11 cellular contexts compared by ENCODE assay signal in the genomic region with DNA sequence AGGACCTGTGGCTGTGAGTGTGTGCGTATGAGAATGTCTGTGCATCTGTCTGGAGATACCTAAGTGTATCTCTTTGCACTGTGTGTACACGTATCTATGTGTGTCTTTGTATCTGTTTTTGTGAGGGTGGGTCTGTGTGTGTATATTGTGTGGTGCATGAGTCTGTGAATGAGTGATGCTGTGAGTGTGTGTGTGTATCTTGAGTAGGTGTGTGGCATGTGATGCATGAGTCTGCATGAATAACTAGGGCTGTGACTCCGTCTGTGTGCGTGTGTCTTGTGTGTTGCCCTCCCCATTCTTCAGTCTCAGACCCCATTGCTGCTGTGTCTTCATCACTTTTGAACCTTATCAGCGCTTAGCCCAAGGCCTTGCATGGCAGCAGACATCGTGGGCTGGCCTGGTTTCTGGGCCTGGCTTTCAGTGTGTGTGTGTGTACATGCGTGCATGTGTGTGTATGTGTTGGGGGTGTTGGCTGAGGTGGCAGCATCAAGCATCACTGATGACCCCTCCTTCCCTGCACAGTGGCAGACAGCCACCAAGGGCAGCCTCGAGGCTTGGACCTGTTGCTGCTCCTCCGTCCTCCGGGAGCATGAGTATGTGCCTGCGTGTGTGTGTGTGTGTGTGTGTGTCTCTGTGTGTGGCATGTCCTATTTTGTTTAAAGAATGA. TPM values are rescaled to one million over a fixed set of nuclear protein-coding genes. Genes with fewer than 3 reads are reported as not detected.
DNase-seq lines count a peak whose midpoint lies in the region; ATAC-seq, FAIRE-seq and TF ChIP-seq lines count a peak whose summit lies in the region.
"Had no signal": no experiment of that assay in that cellular context is flagged by ENCODE, and none has a peak within 500 bp of the region (broad histone marks: within the 10 kb centered on the region; RNA-seq: fewer than 3 reads in every experiment).

No MANE protein-coding gene starts in this region.

- no peak overlapping the region for H2AFZ ChIP-seq in GM12878 (ENCODE audit: control insufficient read depth, low read depth, low read length)

- no peak overlapping the region for H3K27ac Mint-ChIP-seq in IgD-negative memory B cell

- TF ChIP-seq CTCF in GM12878 (IDR thresholded peaks at IDR 0.05 in 2 of 3, conservative IDR thresholded peaks at IDR 0.05 in 1 of 3; ENCODE audit: control insufficient read depth in 2 of 3, extremely low read depth in 1 of 3, insufficient read depth in 1 of 3, low read depth in 3 of 3, low read length in 3 of 3) = no peak

- BruUV-seq in GM12878 (replicated peaks; lab: Mats Ljungman, UMichigan) = no TSS peak

- no peaks in the 10 kb centered on the region for H3K79me2 ChIP-seq in GM12878 (ENCODE audit: control insufficient read depth, insufficient read depth, low read length)

- no peak for TF ChIP-seq EP300 in GM12878 (IDR thresholded peaks at IDR 0.05; ENCODE audit: borderline replicate concordance in 1 of 2, control insufficient read depth in 1 of 2, low read depth in 2 of 2, low read length in 2 of 2)

- no peak overlapping the region for H3K27ac ChIP-seq in GM12878 (ENCODE audit: control insufficient read depth, insufficient read depth)

- RAD21 ChIA-PET in GM12878 (lab: Charles Lee; ENCODE audit: unreplicated experiment) = no interaction called here

- ATAC-seq in GM12878 = no peak
- peak; percentile 60 for ATAC-seq in sciatic nerve
- no peak for ATAC-seq in GM21360 (IDR thresholded peaks at IDR 0.05; ENCODE audit: unreplicated experiment)
- no peak for ATAC-seq in HG03139 (IDR thresholded peaks at IDR 0.05; ENCODE audit: unreplicated experiment)

- H3K4me1 Mint-ChIP-seq in IgD-negative memory B cell = peaks cover 0 to 6% (median 4%) of the 10 kb centered on the region in 3 donors

- H3K4me1 ChIP-seq in GM12878 (ENCODE audit: control insufficient read depth, insufficient read depth, low read length) (no peaks in the 10 kb centered on the region), iPS-15b (ENCODE audit: control insufficient read depth, insufficient read depth, low read length) (peaks cover 8% of the 10 kb centered on the region)
- H3K4me1 ChIP-seq: Peyer's patch had no signal

- H3K4me3 ChIP-seq in GM12878 = no peak overlapping the region
- H3K4me3 ChIP-seq in iPS-15b (ENCODE audit: low read depth, low read length) = peak overlapping the region; percentile 75

- H3K9me3 Mint-ChIP-seq in IgD-negative memory B cell = no peaks in the 10 kb centered on the region

- no peaks in the 10 kb centered on the region for H4K20me1 ChIP-seq in GM12878 (ENCODE audit: control insufficient read depth, insufficient read depth)

- H3K27me3 ChIP-seq in GM12878 (replicated peaks in 1 of 2; ENCODE audit: control insufficient read depth in 2 of 2, insufficient read depth in 2 of 2, low read length in 1 of 2) = peaks cover 0 to 7% of the 10 kb centered on the region in 2 experiments; a peak in 2 of 4 replicates
- H3K27me3 ChIP-seq in iPS-15b (ENCODE audit: control insufficient read depth, insufficient read depth, low read length) = no peaks in the 10 kb centered on the region
- H3K27me3 ChIP-seq: Peyer's patch had no signal

- no peak for TF ChIP-seq RAD21 in GM12878 (IDR thresholded peaks at IDR 0.05; ENCODE audit: insufficient read depth, low read depth, low read length)

- H3K36me3 ChIP-seq in GM12878 (ENCODE audit: control insufficient read depth in 2 of 2, insufficient read depth in 2 of 2, low read length in 1 of 2) = no peaks in the 10 kb centered on the region
- H3K36me3 ChIP-seq in iPS-15b (ENCODE audit: control insufficient read depth, insufficient read depth, low read length) = no peaks in the 10 kb centered on the region
- H3K36me3 ChIP-seq: Peyer's patch had no signal

- intact Hi-C loops in GM12878 (cut with micrococcal nuclease; ENCODE audit: unreplicated experiment) = no loop called here
- intact Hi-C loops in sciatic nerve (cut with DNase I) = no loop called here

- DNase-seq in GM12878 (ENCODE audit: low read depth, low spot score) (no peak), sciatic nerve (ENCODE audit: low spot score) (peak; percentile 59), EL (no peak), T-helper 9 cell (no peak)
- DNase-seq: activated CD8-positive, alpha-beta memory T cell treated with anti-CD3 and anti-CD28 coated beads for 24 hours; Peyer's patch had no signal

- peak overlapping the region in 3 of 4 donors; percentile 2 to 47 (median 14) for H3K4me3 Mint-ChIP-seq in IgD-negative memory B cell

- 47% methylated on average over 11 of the region's 11 CpGs for WGBS in GM12878 (ENCODE audit: insufficient coverage, insufficient replicate concordance, low lambda C conversion rate, missing lambda C conversion rate)

- H3K9ac ChIP-seq in GM12878 (ENCODE audit: control insufficient read depth, insufficient read depth, low read length) (no peak overlapping the region), iPS-15b (ENCODE audit: low read depth, low read length) (no peak overlapping the region)

- in situ Hi-C loops in GM12878 (cut with MboI) = no loop called here

- H3K36me3 Mint-ChIP-seq in IgD-negative memory B cell = no peaks in the 10 kb centered on the region

- CTCF ChIA-PET in GM12878 (lab: Yijun Ruan, JAX) = interaction anchor here (0.6 to 1.7 kb wide), 2 partner anchors 43 to 334 kb away, joined by 3 read pairs; no protein-coding TSS in a partner anchor

- TF ChIP-seq POLR2A in GM12878 (IDR thresholded peaks at IDR 0.05; ENCODE audit: low read depth, low read length) = no peak

- FAIRE-seq in GM12878 (lab: Jason Lieb, UNC) = no peak

- no peak overlapping the region for H3K4me2 ChIP-seq in GM12878 (ENCODE audit: control insufficient read depth, insufficient read depth)

- H3K27me3 Mint-ChIP-seq in IgD-negative memory B cell = peaks cover 19% of the 10 kb centered on the region

- H3K9me3 ChIP-seq in GM12878 (replicated peaks; ENCODE audit: control insufficient read depth, insufficient read depth, low read length) = no peaks in the 10 kb centered on the region; the same call in 2 of the 3 replicates
- H3K9me3 ChIP-seq in iPS-15b (ENCODE audit: control insufficient read depth, insufficient read depth, low read length) = no peaks in the 10 kb centered on the region

- SMC1A ChIA-PET in GM12878 (lab: Charles Lee; ENCODE audit: uncharacterized antibody, unreplicated experiment) = no interaction called here

- POLR2A ChIA-PET in GM12878 (lab: Charles Lee) = no interaction called here

TF ChIP-seq in GM12878, 131 proteins besides CTCF, POLR2A, EP300 and RAD21 (continues in another document):
- no peak for TF ChIP-seq LARP7 (IDR thresholded peaks at IDR 0.05)
- TF ChIP-seq, protein P1, sequence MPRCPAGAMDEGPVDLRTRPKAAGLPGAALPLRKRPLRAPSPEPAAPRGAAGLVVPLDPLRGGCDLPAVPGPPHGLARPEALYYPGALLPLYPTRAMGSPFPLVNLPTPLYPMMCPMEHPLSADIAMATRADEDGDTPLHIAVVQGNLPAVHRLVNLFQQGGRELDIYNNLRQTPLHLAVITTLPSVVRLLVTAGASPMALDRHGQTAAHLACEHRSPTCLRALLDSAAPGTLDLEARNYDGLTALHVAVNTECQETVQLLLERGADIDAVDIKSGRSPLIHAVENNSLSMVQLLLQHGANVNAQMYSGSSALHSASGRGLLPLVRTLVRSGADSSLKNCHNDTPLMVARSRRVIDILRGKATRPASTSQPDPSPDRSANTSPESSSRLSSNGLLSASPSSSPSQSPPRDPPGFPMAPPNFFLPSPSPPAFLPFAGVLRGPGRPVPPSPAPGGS (IDR thresholded peaks at IDR 0.05; ENCODE audit: borderline replicate concordance, insufficient read depth, low read depth, low read length, poor library complexity, severe bottlenecking) = peak; percentile 18

RNA-seq across cellular contexts. Expression of gene SGSM1, which starts 1.4 kb away (rescaled TPM):
- polyA plus RNA-seq in IgD-negative memory B cell (0.44 TPM), GM12878 (2011; rRNA removed) (not detected in 2 replicates), GM12878 (2014; fragmentation: Illumina TruSeq; extraction: Trizol) (not detected in 2 replicates), GM12878 (2014; fragmentation: Nextera tagmentation; extraction: Ambion mirVana) (not detected), GM12878 (2014; rRNA removed) (not detected in 2 replicates), GM12878 (2016; fragmentation: Nextera tagmentation; extraction: Ambion mirVana) (not detected)
- not detected in 2 replicates for total RNA-seq in GM12878 (2013; cell fraction: nucleolus; rRNA removed)
- total RNA-seq in GM12878 (2014; rRNA removed) (not detected in 2 replicates), GM12878 (2014; rRNA removed; fragmentation: Illumina TruSeq; extraction: Trizol) (not detected in 2 replicates), GM12878 (2021) (not detected in 2 replicates), sciatic nerve (2.9 TPM)
- not detected for polyA plus RNA-seq in GM12878 (2011; ENCODE audit: low read depth)
- polyA plus RNA-seq in GM12878 (2011; cell fraction: cytosol; rRNA removed) = not detected in 2 replicates
- polyA plus RNA-seq in GM12878 (2011; cell fraction: nucleus; rRNA removed) = not detected in 2 replicates
- not detected in 2 replicates for polyA plus RNA-seq in GM12878 (2012)
- polyA minus RNA-seq in GM12878 (2011; rRNA and poly(A)+ RNA removed) = not detected in 2 replicates
- not detected in 2 replicates for polyA minus RNA-seq in GM12878 (2011; cell fraction: cytosol; rRNA and poly(A)+ RNA removed)
- polyA minus RNA-seq in GM12878 (2011; cell fraction: nucleus; rRNA and poly(A)+ RNA removed) = not detected in 2 replicates

RNA-seq across cellular contexts. Expression of gene PIWIL3, which starts 32.9 kb away (rescaled TPM):
- polyA plus RNA-seq in IgD-negative memory B cell (not detected), GM12878 (2011; rRNA removed) (not detected in 2 replicates), GM12878 (2014; fragmentation: Illumina TruSeq; extraction: Trizol) (not detected in 2 replicates), GM12878 (2014; fragmentation: Nextera tagmentation; extraction: Ambion mirVana) (not detected), GM12878 (2014; rRNA removed) (not detected in 2 replicates), GM12878 (2016; fragmentation: Nextera tagmentation; extraction: Ambion mirVana) (not detected)
- not detected in 2 replicates for total RNA-seq in GM12878 (2013; cell fraction: nucleolus; rRNA removed)
- total RNA-seq in GM12878 (2014; rRNA removed) (not detected in 2 replicates), GM12878 (2014; rRNA removed; fragmentation: Illumina TruSeq; extraction: Trizol) (0.04 TPM in 1 of 2 replicates, not detected in the other), GM12878 (2021) (not detected in 2 replicates), sciatic nerve (not detected)
- polyA plus RNA-seq in GM12878 (2011; ENCODE audit: low read depth) = not detected
- not detected in 2 replicates for polyA plus RNA-seq in GM12878 (2011; cell fraction: cytosol; rRNA removed)
- not detected in 2 replicates for polyA plus RNA-seq in GM12878 (2011; cell fraction: nucleus; rRNA removed)
- polyA plus RNA-seq in GM12878 (2012) = 0.03 TPM in 1 of 2 replicates, not detected in the other
- not detected in 2 replicates for polyA minus RNA-seq in GM12878 (2011; rRNA and poly(A)+ RNA removed)
- polyA minus RNA-seq in GM12878 (2011; cell fraction: cytosol; rRNA and poly(A)+ RNA removed) = not detected in 2 replicates
- polyA minus RNA-seq in GM12878 (2011; cell fraction: nucleus; rRNA and poly(A)+ RNA removed) = not detected in 2 replicates
- total RNA-seq: mesenteric fat pad, Peyer's patch had no signal
